In genomic region chr1:84930329-84930728, GRCh38 we compare ENCODE assay signal across 23 cellular contexts.
"Had no signal": no experiment of that assay in that cellular context is flagged by ENCODE, and none has a peak within 500 bp of the region (broad histone marks: within the 10 kb centered on the region; RNA-seq: fewer than 3 reads in every experiment).

No MANE protein-coding gene starts in this region.

- H3K79me2 ChIP-seq: parathyroid adenoma had no signal

- H2AFZ ChIP-seq: parathyroid adenoma had no signal

- H3K4me3 Mint-ChIP-seq: dendritic cell treated with granulocyte-macrophage colony-stimulating factor and Interleukin-4, amounts not matched to agents 40 ng/mL and 50 ng/mL, for 4 days; nephron progenitor cell; stimulated activated memory B cell treated with anti-CD40 and anti-IgM and Interleukin-4, amounts not matched to agents 10 μg/mL and 1 μg/mL and 100 μg/mL, for 72 hours; stimulated activated naive CD8-positive, alpha-beta T cell treated with anti-CD3 and anti-CD28 coated beads, Interleukin-15, amount 100 ng/mL, for 72 hours had no signal

- H3K9me3 Mint-ChIP-seq: dendritic cell treated with granulocyte-macrophage colony-stimulating factor and Interleukin-4, amounts not matched to agents 40 ng/mL and 50 ng/mL, for 4 days; nephron progenitor cell; stimulated activated memory B cell treated with anti-CD40 and anti-IgM and Interleukin-4, amounts not matched to agents 10 μg/mL and 1 μg/mL and 100 μg/mL, for 72 hours; stimulated activated naive CD8-positive, alpha-beta T cell treated with anti-CD3 and anti-CD28 coated beads, Interleukin-15, amount 100 ng/mL, for 72 hours had no signal

- H3K9ac ChIP-seq: parathyroid adenoma had no signal

- H3K9me3 ChIP-seq: left ventricle myocardium inferior, lower lobe of right lung, psoas muscle, right lobe of liver, spleen, testis, tibial nerve, upper lobe of right lung, vagina had no signal

- H3K27me3 ChIP-seq: foreskin keratinocyte, right lobe of liver, spleen, testis, tibial nerve, upper lobe of right lung, vagina had no signal

- H3K4me1 Mint-ChIP-seq: stimulated activated memory B cell treated with anti-CD40 and anti-IgM and Interleukin-4, amounts not matched to agents 10 μg/mL and 1 μg/mL and 100 μg/mL, for 72 hours had no signal

- H3K4me1 ChIP-seq: foreskin keratinocyte, left ventricle myocardium inferior, lower lobe of right lung, parathyroid adenoma, psoas muscle, right lobe of liver, spleen, testis, tibial nerve, upper lobe of right lung, vagina had no signal

- ATAC-seq: left cardiac atrium; lower lobe of right lung; psoas muscle; right lobe of liver; stimulated activated memory B cell treated with anti-CD40 and anti-IgM and Interleukin-4, amounts not matched to agents 10 μg/mL and 1 μg/mL and 100 μg/mL, for 72 hours; stimulated activated naive CD8-positive, alpha-beta T cell treated with anti-CD3 and anti-CD28 coated beads, Interleukin-15, amount 100 ng/mL, for 72 hours; upper lobe of right lung had no signal

- H3K27ac ChIP-seq: foreskin keratinocyte, left ventricle myocardium inferior, lower lobe of right lung, parathyroid adenoma, psoas muscle, right lobe of liver, spleen, testis, tibial nerve, upper lobe of right lung, vagina had no signal

- DNase-seq: foreskin keratinocyte; kidney; left cardiac atrium; left ventricle myocardium inferior; lower lobe of right lung; mesenchymal stem cell; midbrain; nephron progenitor cell; psoas muscle; retina; right lobe of liver; spleen; stimulated activated CD4-positive, alpha-beta T cell treated with anti-CD3 and anti-CD28 coated beads, Interleukin-15, amount 100 ng/mL, for 24 hours; stimulated activated CD4-positive, alpha-beta T cell treated with anti-CD3 and anti-CD28 coated beads, Interleukin-1b, Interleukin-23, amount 100 ng/mL, for 48 hours; stimulated activated CD4-positive, alpha-beta T cell treated with anti-CD3 and anti-CD28 coated beads, Interleukin-4, amount 100 ng/mL, for 24 hours; stimulated activated naive CD8-positive, alpha-beta T cell treated with anti-CD3 and anti-CD28 coated beads, Interleukin-15, amount 100 ng/mL, for 72 hours; testis; upper lobe of right lung had no signal

- H3K27me3 Mint-ChIP-seq: stimulated activated memory B cell treated with anti-CD40 and anti-IgM and Interleukin-4, amounts not matched to agents 10 μg/mL and 1 μg/mL and 100 μg/mL, for 72 hours; stimulated activated naive CD8-positive, alpha-beta T cell treated with anti-CD3 and anti-CD28 coated beads, Interleukin-15, amount 100 ng/mL, for 72 hours had no signal

- H3K27ac Mint-ChIP-seq: dendritic cell treated with granulocyte-macrophage colony-stimulating factor and Interleukin-4, amounts not matched to agents 40 ng/mL and 50 ng/mL, for 4 days; nephron progenitor cell; stimulated activated memory B cell treated with anti-CD40 and anti-IgM and Interleukin-4, amounts not matched to agents 10 μg/mL and 1 μg/mL and 100 μg/mL, for 72 hours had no signal
